In genomic region chr6:43361269-43361668, GRCh38 we compare ENCODE assay signal across 18 cellular contexts. TPM values are rescaled to one million over a fixed set of nuclear protein-coding genes. Genes with fewer than 3 reads are reported as not detected.
DNase-seq lines count a peak whose midpoint lies in the region; ATAC-seq and TF ChIP-seq lines count a peak whose summit lies in the region.
"Had no signal": no experiment of that assay in that cellular context is flagged by ENCODE, and none has a peak within 500 bp of the region (broad histone marks: within the 10 kb centered on the region; RNA-seq: fewer than 3 reads in every experiment).

No MANE protein-coding gene starts in this region.

- TF ChIP-seq CTCF in mammary epithelial cell (conservative IDR thresholded peaks at IDR 0.05 in 1 of 2, IDR thresholded peaks at IDR 0.05 in 1 of 2; ENCODE audit: extremely low read depth in 1 of 2, insufficient read depth in 1 of 2, low read depth in 1 of 2, low read length in 2 of 2), result peak in 1 of 2 donors; percentile 7
- TF ChIP-seq CTCF in MCF 10A (IDR thresholded peaks at IDR 0.05; ENCODE audit: unreplicated experiment), result no peak
- no peak for TF ChIP-seq CTCF in HCT116 (IDR thresholded peaks at IDR 0.05 in 2 of 3, conservative IDR thresholded peaks at IDR 0.05 in 1 of 3; ENCODE audit: borderline replicate concordance in 1 of 3, insufficient read depth in 1 of 3, low read depth in 2 of 3, low read length in 2 of 3)
- TF ChIP-seq CTCF in RWPE2 (IDR thresholded peaks at IDR 0.05; ENCODE audit: poor library complexity, severe bottlenecking), result peak; percentile 32

- no peaks in the 10 kb centered on the region for H3K4me1 Mint-ChIP-seq in MCF 10A (ENCODE audit: insufficient read depth, unreplicated experiment)

- no TSS peak for BruUV-seq in mammary epithelial cell (replicated peaks; lab: Mats Ljungman, UMichigan)
- no TSS peak for BruUV-seq in MCF 10A (replicated peaks; lab: Mats Ljungman, UMichigan)
- no TSS peak for BruUV-seq in HCT116 (replicated peaks; lab: Mats Ljungman, UMichigan)

- CTCF ChIA-PET in mammary epithelial cell (lab: Charles Lee; ENCODE audit: low non-redundant PET) (no interaction called here), MCF 10A (lab: Yijun Ruan, JAX) (interaction anchor here (0.6 to 1.5 kb wide), 6 partner anchors 8 to 937 kb away, joined by 3 to 7 read pairs (median 4); partner anchors contain the start of genes DNPH1 and ZNF318), HCT116 (lab: Charles Lee) (interaction anchor here (0.7 to 0.8 kb wide), 2 partner anchors 26 to 27 kb away, joined by 3 read pairs; no protein-coding TSS in a partner anchor)

- TF ChIP-seq POLR2A in HCT116 (IDR thresholded peaks at IDR 0.05; ENCODE audit: borderline replicate concordance, extremely low read depth, insufficient read depth, insufficient read length), result no peak

- H3K27me3 ChIP-seq in mammary epithelial cell (ENCODE audit: insufficient read depth, low read length) (no peaks in the 10 kb centered on the region), HCT116 (ENCODE audit: insufficient read depth, low read length) (no peaks in the 10 kb centered on the region), RWPE2 (ENCODE audit: insufficient read depth, poor library complexity, severe bottlenecking) (no peaks in the 10 kb centered on the region)
- H3K27me3 ChIP-seq: SJSA1 had no signal

- intact Hi-C loops in mammary epithelial cell (cut with micrococcal nuclease), result no loop called here
- intact Hi-C loops in MCF 10A (cut with micrococcal nuclease), result no loop called here
- intact Hi-C loops in HCT116 (cut with micrococcal nuclease), result loop anchor here (10.0 kb wide), 1 partner anchor 144 kb away; no protein-coding TSS in a partner anchor

- H3K4me1 ChIP-seq in mammary epithelial cell (ENCODE audit: insufficient read depth, low read length) (peaks cover 15% of the 10 kb centered on the region), HCT116 (ENCODE audit: control insufficient read depth in 1 of 2, insufficient read depth in 2 of 2, low read length in 2 of 2) (no peaks in the 10 kb centered on the region), RWPE2 (ENCODE audit: insufficient read depth, poor library complexity, severe bottlenecking) (peaks cover 17% of the 10 kb centered on the region)

- peak; percentile 20; the same call in 1 of the 2 replicates for TF ChIP-seq RAD21 in HCT116 (IDR thresholded peaks at IDR 0.05; ENCODE audit: low read depth)

- in situ Hi-C loops in mammary epithelial cell (cut with MboI; ENCODE audit: low sequenced_read_pairs in 2 of 2), result no loop called here

- H2AFZ ChIP-seq in mammary epithelial cell (ENCODE audit: low read depth, low read length) (no peak overlapping the region), HCT116 (ENCODE audit: low read depth, low read length, poor library complexity, severe bottlenecking) (no peak overlapping the region)

- H3K9me2 ChIP-seq in HCT116 (ENCODE audit: insufficient read depth), result no peaks in the 10 kb centered on the region

- H4K20me1 ChIP-seq in mammary epithelial cell (ENCODE audit: insufficient read depth, low read length), result no peaks in the 10 kb centered on the region
- no peaks in the 10 kb centered on the region for H4K20me1 ChIP-seq in HCT116 (ENCODE audit: insufficient read depth)

- no peak overlapping the region for H3K4me3 Mint-ChIP-seq in MCF 10A (ENCODE audit: unreplicated experiment)
- H3K4me3 Mint-ChIP-seq: HFFc6 had no signal

- H3K9me3 ChIP-seq in mammary epithelial cell (replicated peaks; ENCODE audit: insufficient read depth, low read length), result no peaks in the 10 kb centered on the region
- no peaks in the 10 kb centered on the region for H3K9me3 ChIP-seq in HCT116 (ENCODE audit: control insufficient read depth in 1 of 2, insufficient read depth in 1 of 2, low read depth in 1 of 2, low read length in 2 of 2)
- no peaks in the 10 kb centered on the region for H3K9me3 ChIP-seq in RWPE2 (ENCODE audit: severe bottlenecking)
- H3K9me3 ChIP-seq: SJSA1 had no signal

- H3K9me3 Mint-ChIP-seq in MCF 10A (ENCODE audit: unreplicated experiment), result no peaks in the 10 kb centered on the region
- H3K9me3 Mint-ChIP-seq: HFFc6 had no signal

- no peak overlapping the region for H3K4me3 ChIP-seq in mammary epithelial cell (replicated peaks in 1 of 3; ENCODE audit: insufficient read depth in 1 of 3, low read depth in 2 of 3, low read length in 3 of 3)
- no peak overlapping the region for H3K4me3 ChIP-seq in HCT116 (replicated peaks in 1 of 2; ENCODE audit: low read depth in 1 of 2, low read length in 2 of 2)
- H3K4me3 ChIP-seq in RWPE2 (ENCODE audit: severe bottlenecking), result no peak overlapping the region
- H3K4me3 ChIP-seq: SJSA1 had no signal

- peak overlapping the region; percentile 7 for H3K27ac ChIP-seq in mammary epithelial cell (ENCODE audit: insufficient read depth, low read depth, low read length)
- no peak overlapping the region for H3K27ac ChIP-seq in HCT116 (ENCODE audit: low read depth, low read length)
- H3K27ac ChIP-seq in RWPE2 (ENCODE audit: poor library complexity, severe bottlenecking), result no peak overlapping the region
- H3K27ac ChIP-seq: SJSA1 had no signal

- H3K9ac ChIP-seq in mammary epithelial cell (ENCODE audit: insufficient read depth, low read length) (no peak overlapping the region), HCT116 (ENCODE audit: low read length) (no peak overlapping the region)

- H3K27ac Mint-ChIP-seq in MCF 10A (ENCODE audit: low read depth, unreplicated experiment), result no peak overlapping the region
- H3K27ac Mint-ChIP-seq: HFFc6 had no signal

- dilution Hi-C loops in mammary epithelial cell (cut with HindIII; ENCODE audit: low sequenced_read_pairs), result no loop called here

- POLR2A ChIA-PET in MCF 10A (lab: Yijun Ruan, JAX), result interaction anchor here (0.6 to 1.6 kb wide), 4 partner anchors 8 to 145 kb away, joined by 3 to 9 read pairs (median 4); partner anchors contain the start of gene ZNF318
- POLR2A ChIA-PET in HCT116 (lab: Charles Lee), result no interaction called here

- H3K4me2 ChIP-seq in mammary epithelial cell (ENCODE audit: insufficient read depth, low read depth, low read length) (no peak overlapping the region), HCT116 (ENCODE audit: low read length) (no peak overlapping the region)

- 100% methylated on average over 2 of the region's 2 CpGs for WGBS in mammary epithelial cell (ENCODE audit: low coverage, missing lambda C conversion rate)

- no peaks in the 10 kb centered on the region for H3K27me3 Mint-ChIP-seq in MCF 10A (ENCODE audit: insufficient read depth, unreplicated experiment)

- H3K79me2 ChIP-seq in mammary epithelial cell (ENCODE audit: insufficient read depth, low read length) (peaks cover 70% of the 10 kb centered on the region), HCT116 (ENCODE audit: insufficient read depth, low read length) (no peaks in the 10 kb centered on the region)

- H3K36me3 ChIP-seq in mammary epithelial cell (ENCODE audit: insufficient read depth, low read length), result peaks cover 19% of the 10 kb centered on the region
- H3K36me3 ChIP-seq in HCT116 (ENCODE audit: control insufficient read depth in 1 of 2, insufficient read depth in 2 of 2, low read length in 2 of 2), result peaks cover 8 to 19% of the 10 kb centered on the region in 2 experiments; a peak in 3 of 4 replicates
- H3K36me3 ChIP-seq in RWPE2 (ENCODE audit: low read depth), result peaks cover 74% of the 10 kb centered on the region

- ATAC-seq in HCT116 (0 out of 2 replicates have a peak, but pooled peaks have one; percentile 42), RWPE2 (ENCODE audit: low read depth) (0 out of 3 replicates have a peak, but pooled peaks have one; percentile 24), GM18867 (IDR thresholded peaks at IDR 0.05; ENCODE audit: unreplicated experiment) (no peak)
- ATAC-seq: Panc1 had no signal

- H3K36me3 Mint-ChIP-seq in MCF 10A (ENCODE audit: insufficient read depth, unreplicated experiment), result peaks cover 69% of the 10 kb centered on the region

- DNase-seq in mammary epithelial cell (no peak), MCF 10A (ENCODE audit: unreplicated experiment) (no peak), HCT116 (ENCODE audit: low read depth, low spot score) (no peak), RWPE2 (ENCODE audit: low spot score) (no peak), occipital lobe (lab: John Stamatoyannopoulos, UW) (no peak)
- DNase-seq in stimulated activated naive CD4-positive, alpha-beta T cell treated with Interleukin-2 at 50 U/mL for 16 hours (lab: John Stamatoyannopoulos, UW), result no peak
- DNase-seq: HFFc6, KG1, NCI-H1048, NCI-H1436, NCI-H2029, NCI-H446 treated with DMSO at 0.1 percent for 48 hours, NCI-H774 had no signal

- RAD21 ChIA-PET in HCT116 (lab: Charles Lee; ENCODE audit: low non-redundant PET in 1 of 2, low total read pairs in 2 of 2, uncharacterized antibody in 2 of 2, unreplicated experiment in 2 of 2), result no interaction called here

TF ChIP-seq in HCT116, 20 proteins besides CTCF, POLR2A, EP300 and RAD21 (continues in another document):
- TF ChIP-seq EGR1 (IDR thresholded peaks at IDR 0.05; ENCODE audit: low read depth) (no peak), JUND (IDR thresholded peaks at IDR 0.05) (no peak), EZH2 (IDR thresholded peaks at IDR 0.05) (no peak), ZNF274 (IDR thresholded peaks at IDR 0.05; ENCODE audit: low read depth, low read length) (no peak), TCF7L2 (IDR thresholded peaks at IDR 0.05; ENCODE audit: borderline replicate concordance, extremely low read depth, insufficient read depth, insufficient read length) (no peak), YY1 (IDR thresholded peaks at IDR 0.05; ENCODE audit: extremely low read depth, insufficient replicate concordance, low read depth, low read length) (no peak)

RNA-seq across cellular contexts. Expression of gene ZNF318, which starts 8.2 kb away (rescaled TPM):
- total RNA-seq in mammary epithelial cell (10 to 100 TPM; 14.8 to 15.9 TPM), MCF 10A (2022) (11.3 and 12.9 TPM in 2 replicates), HCT116 (2021; ENCODE audit: unreplicated experiment) (15.2 TPM), occipital lobe (12.9 TPM)
- polyA plus RNA-seq in mammary epithelial cell, result 17.4 TPM
- polyA minus RNA-seq in mammary epithelial cell, result 49.8 TPM
- 7.4 and 8.4 TPM in 2 replicates for polyA plus RNA-seq in HCT116 (2012)

RNA-seq across cellular contexts. Expression of gene CRIP3, which starts 52.6 kb away (rescaled TPM):
- total RNA-seq in mammary epithelial cell (under 1 TPM in 1 of 2 donors, not detected in 1; 0.50 TPM), MCF 10A (2022) (not detected in 2 replicates), HCT116 (2021; ENCODE audit: unreplicated experiment) (not detected), occipital lobe (3.9 TPM)
- 0.39 TPM for polyA plus RNA-seq in mammary epithelial cell
- polyA minus RNA-seq in mammary epithelial cell, result not detected
- polyA plus RNA-seq in HCT116 (2012), result not detected in 2 replicates
- total RNA-seq: HFFc6, M059J, SJSA1 had no signal
- polyA plus RNA-seq: BJ had no signal
